ENCODE assay signal across 1 cellular context in genomic region chr9:109320734-109321448, GRCh38.
TF ChIP-seq lines count a peak whose summit lies in the region.

EPB41L4B (minus strand) TSS chr9:109321059; CDS start chr9:109320446, 613 bp downstream.

TF ChIP-seq in K562, 482 proteins besides CTCF, POLR2A, EP300 and RAD21 (continued from another document and continues in another):
- no peak; the same call in 1 of the 2 replicates for TF ChIP-seq NCOR1 (IDR thresholded peaks at IDR 0.05)
- no peak for TF ChIP-seq CBX5 (IDR thresholded peaks at IDR 0.05; ENCODE audit: borderline replicate concordance, low read depth)
- no peak for TF ChIP-seq ZNF551 (CRISPR knock-in tag; IDR thresholded peaks at IDR 0.05)
- TF ChIP-seq ZNF197 (CRISPR knock-in tag; IDR thresholded peaks at IDR 0.05; ENCODE audit: low read depth) = no peak
- no peak for TF ChIP-seq SNIP1 (IDR thresholded peaks at IDR 0.05; ENCODE audit: low read depth)
- peak; percentile 51; the same call in 1 of the 2 replicates for TF ChIP-seq SOX6 (IDR thresholded peaks at IDR 0.05)
- TF ChIP-seq ZKSCAN8 (CRISPR knock-in tag; IDR thresholded peaks at IDR 0.05) = no peak
- TF ChIP-seq SAFB2 (IDR thresholded peaks at IDR 0.05; ENCODE audit: borderline replicate concordance, low read depth, low read length, severe bottlenecking) = no peak
- no peak for TF ChIP-seq RBM25 (IDR thresholded peaks at IDR 0.05; ENCODE audit: low read depth, low read length, severe bottlenecking)
- TF ChIP-seq ZNF311 (CRISPR knock-in tag; IDR thresholded peaks at IDR 0.05) = no peak
- TF ChIP-seq SRSF1 (IDR thresholded peaks at IDR 0.05; ENCODE audit: low read depth, low read length) = no peak
- no peak for TF ChIP-seq CEBPG (CRISPR knock-in tag; IDR thresholded peaks at IDR 0.05)
- TF ChIP-seq CEBPG (tag; conservative IDR thresholded peaks at IDR 0.05 in 1 of 2, IDR thresholded peaks at IDR 0.05 in 1 of 2) = no peak
- no peak for TF ChIP-seq ZNF431 (CRISPR knock-in tag; IDR thresholded peaks at IDR 0.05)
- no peak for TF ChIP-seq ZNF3 (CRISPR knock-in tag; IDR thresholded peaks at IDR 0.05)
- TF ChIP-seq CREM (IDR thresholded peaks at IDR 0.05; ENCODE audit: low read depth) = peak; percentile 84
- TF ChIP-seq NCOA4 (IDR thresholded peaks at IDR 0.05; ENCODE audit: partially characterized antibody) = no peak
- no peak for TF ChIP-seq RNF2 (IDR thresholded peaks at IDR 0.05)
- no peak for TF ChIP-seq TFAM (CRISPR knock-in tag; conservative IDR thresholded peaks at IDR 0.05)
- no peak for TF ChIP-seq CBX2 (IDR thresholded peaks at IDR 0.05; ENCODE audit: insufficient read depth, low read length, poor library complexity, severe bottlenecking)
- no peak for TF ChIP-seq FOXM1 (IDR thresholded peaks at IDR 0.05; ENCODE audit: low read depth)
- no peak for TF ChIP-seq FOXM1 (CRISPR knock-in tag; IDR thresholded peaks at IDR 0.05; ENCODE audit: low read depth)
- no peak for TF ChIP-seq ESRRB (CRISPR knock-in tag; IDR thresholded peaks at IDR 0.05; ENCODE audit: borderline replicate concordance)
- peak; percentile 79 for TF ChIP-seq USF2 (CRISPR knock-in tag; IDR thresholded peaks at IDR 0.05)
- no peak for TF ChIP-seq NFATC3 (IDR thresholded peaks at IDR 0.05)
- no peak for TF ChIP-seq CAMTA2 (CRISPR knock-in tag; conservative IDR thresholded peaks at IDR 0.05)
- TF ChIP-seq POLR2B (IDR thresholded peaks at IDR 0.05; ENCODE audit: low read depth, partially characterized antibody) = no peak
- TF ChIP-seq ZNF174 (CRISPR knock-in tag; IDR thresholded peaks at IDR 0.05) = no peak
- TF ChIP-seq SETDB1 (IDR thresholded peaks at IDR 0.05; ENCODE audit: low read length) = no peak
- no peak for TF ChIP-seq GMEB1 (CRISPR knock-in tag; IDR thresholded peaks at IDR 0.05)
- no peak for TF ChIP-seq CBFA2T3 (IDR thresholded peaks at IDR 0.05)
- TF ChIP-seq ZNF175 (CRISPR knock-in tag; IDR thresholded peaks at IDR 0.05; ENCODE audit: low read depth) = no peak
- no peak for TF ChIP-seq TEAD1 (CRISPR knock-in tag; IDR thresholded peaks at IDR 0.05)
- no peak for TF ChIP-seq ATF6 (CRISPR knock-in tag; IDR thresholded peaks at IDR 0.05)
- no peak for TF ChIP-seq ZNF41 (CRISPR knock-in tag; conservative IDR thresholded peaks at IDR 0.05)
- no peak for TF ChIP-seq CUX1 (CRISPR knock-in tag; IDR thresholded peaks at IDR 0.05)
- TF ChIP-seq PATZ1 (CRISPR knock-in tag; IDR thresholded peaks at IDR 0.05; ENCODE audit: borderline replicate concordance) = no peak
- peak; percentile 81 for TF ChIP-seq GABPB1 (CRISPR knock-in tag; IDR thresholded peaks at IDR 0.05)
- no peak for TF ChIP-seq ZNF436 (CRISPR knock-in tag; IDR thresholded peaks at IDR 0.05)
- TF ChIP-seq SAP30 (IDR thresholded peaks at IDR 0.05; ENCODE audit: borderline replicate concordance, insufficient read depth, low read depth, low read length, poor library complexity, severe bottlenecking) = no peak
- no peak for TF ChIP-seq HMG20A (CRISPR knock-in tag; conservative IDR thresholded peaks at IDR 0.05)
- TF ChIP-seq ZBTB7A (IDR thresholded peaks at IDR 0.05; ENCODE audit: borderline replicate concordance, control insufficient read depth, low read depth, low read length) = 0 out of 2 replicates have a peak, but pooled peaks have one; percentile 19
- TF ChIP-seq ZFP1 (CRISPR knock-in tag; IDR thresholded peaks at IDR 0.05) = no peak
- TF ChIP-seq ZNF232 (CRISPR knock-in tag; IDR thresholded peaks at IDR 0.05) = no peak
- no peak for TF ChIP-seq U2AF2 (optimal IDR thresholded peaks at IDR 0.05; ENCODE audit: low read depth, low read length)
- TF ChIP-seq FOXJ3 (CRISPR knock-in tag; IDR thresholded peaks at IDR 0.05) = no peak
- TF ChIP-seq NR2C1 (IDR thresholded peaks at IDR 0.05) = no peak
- TF ChIP-seq NR2C1 (tag; IDR thresholded peaks at IDR 0.05) = no peak
- peak; percentile 90 for TF ChIP-seq MAX (CRISPR knock-in tag; IDR thresholded peaks at IDR 0.05)
- no peak for TF ChIP-seq SREBF1 (IDR thresholded peaks at IDR 0.05; ENCODE audit: borderline replicate concordance, low read depth, low read length)
- TF ChIP-seq ZNF75A (CRISPR knock-in tag; IDR thresholded peaks at IDR 0.05) = no peak
- no peak for TF ChIP-seq GTF2B (IDR thresholded peaks at IDR 0.05; ENCODE audit: extremely low read depth, insufficient read length)
- TF ChIP-seq CHAMP1 (IDR thresholded peaks at IDR 0.05) = no peak
- peak; percentile 58; the same call in 1 of the 2 replicates for TF ChIP-seq ZNF263 (CRISPR knock-in tag; IDR thresholded peaks at IDR 0.05; ENCODE audit: borderline replicate concordance)
- no peak for TF ChIP-seq ZNF584 (CRISPR knock-in tag; IDR thresholded peaks at IDR 0.05; ENCODE audit: low read depth)
- no peak for TF ChIP-seq FOXA1 (IDR thresholded peaks at IDR 0.05; ENCODE audit: borderline replicate concordance)
- TF ChIP-seq ZNF830 (CRISPR knock-in tag; IDR thresholded peaks at IDR 0.05) = no peak
- no peak for TF ChIP-seq BRD4 (IDR thresholded peaks at IDR 0.05)
- no peak for TF ChIP-seq ZNF507 (tag; conservative IDR thresholded peaks at IDR 0.05)
- no peak for TF ChIP-seq NR3C1 (CRISPR knock-in tag; IDR thresholded peaks at IDR 0.05)
- no peak for TF ChIP-seq ELF4 (CRISPR knock-in tag; IDR thresholded peaks at IDR 0.05)
- no peak for TF ChIP-seq ZNF77 (CRISPR knock-in tag; IDR thresholded peaks at IDR 0.05)
- peak; percentile 88 for TF ChIP-seq MYC (IDR thresholded peaks at IDR 0.05; ENCODE audit: low read depth, low read length)
- TF ChIP-seq MYC (CRISPR knock-in tag; IDR thresholded peaks at IDR 0.05; ENCODE audit: borderline replicate concordance, low read depth) = no peak
- TF ChIP-seq SIRT6 (IDR thresholded peaks at IDR 0.05; ENCODE audit: low read depth, low read length) = no peak
